ENCODE assay signal across 1 cellular context in the genomic region with DNA sequence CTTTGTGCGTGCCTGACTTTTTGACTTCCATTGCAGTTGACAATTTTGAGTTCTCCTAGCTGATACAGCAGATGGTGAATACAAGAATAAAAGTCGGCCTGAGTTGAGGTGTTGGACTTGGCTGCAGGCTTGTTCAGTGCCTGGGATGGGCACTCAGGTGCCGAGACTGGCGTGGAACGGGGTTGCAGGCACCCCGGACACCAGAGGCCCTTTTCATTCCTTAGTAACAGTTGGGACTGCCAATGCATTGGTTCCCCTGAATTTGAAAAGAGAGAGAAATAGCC.
TF ChIP-seq lines count a peak whose summit lies in the region.

No MANE protein-coding gene starts in this region.

TF ChIP-seq in GM23338, 12 proteins besides CTCF, POLR2A, EP300 and RAD21 (continued from another document):
- TF ChIP-seq, protein P1, sequence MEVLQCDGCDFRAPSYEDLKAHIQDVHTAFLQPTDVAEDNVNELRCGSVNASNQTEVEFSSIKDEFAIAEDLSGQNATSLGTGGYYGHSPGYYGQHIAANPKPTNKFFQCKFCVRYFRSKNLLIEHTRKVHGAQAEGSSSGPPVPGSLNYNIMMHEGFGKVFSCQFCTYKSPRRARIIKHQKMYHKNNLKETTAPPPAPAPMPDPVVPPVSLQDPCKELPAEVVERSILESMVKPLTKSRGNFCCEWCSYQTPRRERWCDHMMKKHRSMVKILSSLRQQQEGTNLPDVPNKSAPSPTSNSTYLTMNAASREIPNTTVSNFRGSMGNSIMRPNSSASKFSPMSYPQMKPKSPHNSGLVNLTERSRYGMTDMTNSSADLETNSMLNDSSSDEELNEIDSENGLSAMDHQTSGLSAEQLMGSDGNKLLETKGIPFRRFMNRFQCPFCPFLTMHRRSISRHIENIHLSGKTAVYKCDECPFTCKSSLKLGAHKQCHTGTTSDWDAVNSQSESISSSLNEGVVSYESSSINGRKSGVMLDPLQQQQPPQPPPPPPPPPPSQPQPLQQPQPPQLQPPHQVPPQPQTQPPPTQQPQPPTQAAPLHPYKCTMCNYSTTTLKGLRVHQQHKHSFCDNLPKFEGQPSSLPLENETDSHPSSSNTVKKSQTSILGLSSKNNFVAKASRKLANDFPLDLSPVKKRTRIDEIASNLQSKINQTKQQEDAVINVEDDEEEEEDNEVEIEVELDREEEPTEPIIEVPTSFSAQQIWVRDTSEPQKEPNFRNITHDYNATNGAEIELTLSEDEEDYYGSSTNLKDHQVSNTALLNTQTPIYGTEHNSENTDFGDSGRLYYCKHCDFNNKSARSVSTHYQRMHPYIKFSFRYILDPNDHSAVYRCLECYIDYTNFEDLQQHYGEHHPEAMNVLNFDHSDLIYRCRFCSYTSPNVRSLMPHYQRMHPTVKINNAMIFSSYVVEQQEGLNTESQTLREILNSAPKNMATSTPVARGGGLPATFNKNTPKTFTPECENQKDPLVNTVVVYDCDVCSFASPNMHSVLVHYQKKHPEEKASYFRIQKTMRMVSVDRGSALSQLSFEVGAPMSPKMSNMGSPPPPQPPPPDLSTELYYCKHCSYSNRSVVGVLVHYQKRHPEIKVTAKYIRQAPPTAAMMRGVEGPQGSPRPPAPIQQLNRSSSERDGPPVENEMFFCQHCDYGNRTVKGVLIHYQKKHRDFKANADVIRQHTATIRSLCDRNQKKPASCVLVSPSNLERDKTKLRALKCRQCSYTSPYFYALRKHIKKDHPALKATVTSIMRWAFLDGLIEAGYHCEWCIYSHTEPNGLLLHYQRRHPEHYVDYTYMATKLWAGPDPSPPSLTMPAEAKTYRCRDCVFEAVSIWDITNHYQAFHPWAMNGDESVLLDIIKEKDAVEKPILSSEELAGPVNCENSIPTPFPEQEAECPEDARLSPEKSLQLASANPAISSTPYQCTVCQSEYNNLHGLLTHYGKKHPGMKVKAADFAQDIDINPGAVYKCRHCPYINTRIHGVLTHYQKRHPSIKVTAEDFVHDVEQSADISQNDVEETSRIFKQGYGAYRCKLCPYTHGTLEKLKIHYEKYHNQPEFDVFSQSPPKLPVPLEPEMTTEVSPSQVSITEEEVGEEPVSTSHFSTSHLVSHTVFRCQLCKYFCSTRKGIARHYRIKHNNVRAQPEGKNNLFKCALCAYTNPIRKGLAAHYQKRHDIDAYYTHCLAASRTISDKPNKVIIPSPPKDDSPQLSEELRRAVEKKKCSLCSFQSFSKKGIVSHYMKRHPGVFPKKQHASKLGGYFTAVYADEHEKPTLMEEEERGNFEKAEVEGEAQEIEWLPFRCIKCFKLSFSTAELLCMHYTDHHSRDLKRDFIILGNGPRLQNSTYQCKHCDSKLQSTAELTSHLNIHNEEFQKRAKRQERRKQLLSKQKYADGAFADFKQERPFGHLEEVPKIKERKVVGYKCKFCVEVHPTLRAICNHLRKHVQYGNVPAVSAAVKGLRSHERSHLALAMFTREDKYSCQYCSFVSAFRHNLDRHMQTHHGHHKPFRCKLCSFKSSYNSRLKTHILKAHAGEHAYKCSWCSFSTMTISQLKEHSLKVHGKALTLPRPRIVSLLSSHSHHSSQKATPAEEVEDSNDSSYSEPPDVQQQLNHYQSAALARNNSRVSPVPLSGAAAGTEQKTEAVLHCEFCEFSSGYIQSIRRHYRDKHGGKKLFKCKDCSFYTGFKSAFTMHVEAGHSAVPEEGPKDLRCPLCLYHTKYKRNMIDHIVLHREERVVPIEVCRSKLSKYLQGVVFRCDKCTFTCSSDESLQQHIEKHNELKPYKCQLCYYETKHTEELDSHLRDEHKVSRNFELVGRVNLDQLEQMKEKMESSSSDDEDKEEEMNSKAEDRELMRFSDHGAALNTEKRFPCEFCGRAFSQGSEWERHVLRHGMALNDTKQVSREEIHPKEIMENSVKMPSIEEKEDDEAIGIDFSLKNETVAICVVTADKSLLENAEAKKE (CRISPR knock-in tag; IDR thresholded peaks at IDR 0.05), result no peak
- TF ChIP-seq ZNF331 (CRISPR knock-in tag; IDR thresholded peaks at IDR 0.05; ENCODE audit: low read depth) (no peak), CREB1 (CRISPR knock-in tag; IDR thresholded peaks at IDR 0.05; ENCODE audit: low read depth) (no peak), STAT1 (IDR thresholded peaks at IDR 0.05; ENCODE audit: unreplicated experiment) (no peak), POLR2AphosphoS5 (IDR thresholded peaks at IDR 0.05; ENCODE audit: low read depth) (no peak), ZNF114 (CRISPR knock-in tag; IDR thresholded peaks at IDR 0.05) (no peak)
- TF ChIP-seq, protein P2, sequence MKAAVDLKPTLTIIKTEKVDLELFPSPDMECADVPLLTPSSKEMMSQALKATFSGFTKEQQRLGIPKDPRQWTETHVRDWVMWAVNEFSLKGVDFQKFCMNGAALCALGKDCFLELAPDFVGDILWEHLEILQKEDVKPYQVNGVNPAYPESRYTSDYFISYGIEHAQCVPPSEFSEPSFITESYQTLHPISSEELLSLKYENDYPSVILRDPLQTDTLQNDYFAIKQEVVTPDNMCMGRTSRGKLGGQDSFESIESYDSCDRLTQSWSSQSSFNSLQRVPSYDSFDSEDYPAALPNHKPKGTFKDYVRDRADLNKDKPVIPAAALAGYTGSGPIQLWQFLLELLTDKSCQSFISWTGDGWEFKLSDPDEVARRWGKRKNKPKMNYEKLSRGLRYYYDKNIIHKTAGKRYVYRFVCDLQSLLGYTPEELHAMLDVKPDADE (IDR thresholded peaks at IDR 0.05), result no peak
